Comparison of ENCODE assay signal across 8 cellular contexts in the genomic region with DNA sequence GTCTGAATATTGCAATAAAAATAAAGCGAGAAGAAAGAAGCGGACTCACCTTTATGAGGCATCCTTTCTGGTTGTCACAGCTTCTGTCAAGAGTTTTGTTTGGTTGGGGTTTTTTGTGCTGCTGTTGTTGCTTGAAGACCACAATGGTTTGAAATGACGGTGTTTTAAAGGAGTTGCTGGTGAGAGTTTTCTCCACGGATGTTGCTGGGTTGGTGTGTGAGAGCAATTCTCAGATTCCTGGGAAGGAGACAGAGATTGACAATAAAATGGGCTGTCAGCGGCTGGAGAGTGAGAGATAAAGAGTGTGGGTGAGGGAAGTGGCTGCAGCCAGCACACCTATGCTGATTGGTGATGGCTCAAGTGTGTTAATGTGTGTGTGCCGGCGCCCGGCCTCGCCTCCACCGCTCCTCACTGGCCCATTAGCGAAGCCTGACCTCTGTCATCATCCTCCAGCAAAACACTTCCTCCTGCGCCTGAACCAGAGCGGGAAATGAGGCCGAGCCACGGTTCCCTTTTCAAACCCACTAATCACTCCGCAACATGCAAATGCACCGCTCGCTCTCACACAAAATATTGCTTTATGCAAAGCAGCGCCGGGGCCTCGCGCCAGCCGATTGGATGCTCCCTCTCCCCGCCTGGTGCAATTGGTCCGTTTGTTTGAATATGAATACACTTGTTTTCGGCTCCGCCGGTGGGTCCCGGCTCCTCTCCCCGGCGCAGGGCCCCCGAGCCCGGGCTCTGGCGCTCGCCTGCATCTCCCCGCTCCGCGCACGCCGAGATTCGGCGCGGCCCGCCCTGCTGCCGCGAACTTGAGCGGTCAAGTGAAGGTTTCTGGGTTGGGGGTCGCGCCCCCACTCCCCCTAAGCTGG. TPM values are rescaled to one million over a fixed set of nuclear protein-coding genes. Genes with fewer than 3 reads are reported as not detected.
DNase-seq lines count a peak whose midpoint lies in the region; ATAC-seq and TF ChIP-seq lines count a peak whose summit lies in the region.

TSS of gene PAX6 (minus strand) at position 544 of the 869 bp plus-strand sequence. CDS start 4,911 bp downstream, outside the sequence.

- H3K4me3 ChIP-seq in BE2C (ENCODE audit: low read depth, low read length) (peak within 1 kb of the TSS; percentile 43), foreskin fibroblast (ENCODE audit: low read depth in 1 of 2, low read length in 2 of 2) (peak within 1 kb of the TSS; percentile 33), neural cell (ENCODE audit: low read length) (peak within 1 kb of the TSS; percentile 97), OCI-LY7 (ENCODE audit: low read depth, low read length, poor library complexity, severe bottlenecking) (no peak within 1 kb of the TSS)

- H3K27me3 ChIP-seq in BE2C (peaks cover 98% of the 10 kb centered on the region), neural cell (ENCODE audit: insufficient read depth, low read depth, low read length) (peaks cover 70% of the 10 kb centered on the region)

- POLR2A ChIA-PET in OCI-LY7 (lab: Charles Lee), result no interaction called here

- H3K4me1 Mint-ChIP-seq in activated T-cell treated with anti-CD3 and anti-CD28 coated beads, Interleukin-2, amount 50 U/mL, for 24 hours (ENCODE audit: low read depth), result peaks cover 55% of the 10 kb centered on the region

- no peaks in the 10 kb centered on the region for H4K20me1 ChIP-seq in neural cell (ENCODE audit: insufficient read depth)
- no peaks in the 10 kb centered on the region for H4K20me1 ChIP-seq in OCI-LY7 (ENCODE audit: insufficient read depth, low read length)

- H3K9me3 ChIP-seq in BE2C (no peaks in the 10 kb centered on the region), neural cell (ENCODE audit: low read length) (no peaks in the 10 kb centered on the region), OCI-LY7 (ENCODE audit: low read length) (no peaks in the 10 kb centered on the region)

- H3K36me3 Mint-ChIP-seq in activated T-cell treated with anti-CD3 and anti-CD28 coated beads, Interleukin-2, amount 50 U/mL, for 24 hours (ENCODE audit: low read depth), result no peaks in the 10 kb centered on the region

- H3K79me2 ChIP-seq in neural cell (replicated peaks; ENCODE audit: insufficient read depth, low read length), result peaks cover 39% of the 10 kb centered on the region
- H3K79me2 ChIP-seq in OCI-LY7 (ENCODE audit: insufficient read depth, low read depth, low read length), result no peaks in the 10 kb centered on the region

- H3K9me3 Mint-ChIP-seq in activated T-cell treated with anti-CD3 and anti-CD28 coated beads, Interleukin-2, amount 50 U/mL, for 24 hours, result no peaks in the 10 kb centered on the region

- no peaks in the 10 kb centered on the region for H3K4me1 ChIP-seq in BE2C
- no peaks in the 10 kb centered on the region for H3K4me1 ChIP-seq in OCI-LY7 (ENCODE audit: insufficient read depth, low read length, poor library complexity, severe bottlenecking)

- H3K9ac ChIP-seq in neural cell (ENCODE audit: low read length), result peak within 1 kb of the TSS; percentile 77

- intact Hi-C loops in OCI-LY7 (cut with micrococcal nuclease; ENCODE audit: unreplicated experiment), result no loop called here

- CTCF ChIA-PET in OCI-LY7 (lab: Charles Lee; ENCODE audit: unreplicated experiment), result no interaction called here

- peak within 1 kb of the TSS; percentile 72 for H3K4me2 ChIP-seq in neural cell (ENCODE audit: low read length)
- H3K4me2 ChIP-seq in OCI-LY7 (ENCODE audit: low read length), result no peak within 1 kb of the TSS

- H3K36me3 ChIP-seq in BE2C, result no peaks in the 10 kb centered on the region
- no peaks in the 10 kb centered on the region for H3K36me3 ChIP-seq in neural cell (ENCODE audit: insufficient read depth, low read length)
- no peaks in the 10 kb centered on the region for H3K36me3 ChIP-seq in OCI-LY7 (ENCODE audit: insufficient read depth, low read length)

- H3K9me2 ChIP-seq in neural cell (ENCODE audit: insufficient read depth, low read length) (no peaks in the 10 kb centered on the region), OCI-LY7 (ENCODE audit: insufficient read depth, low read length) (no peaks in the 10 kb centered on the region)

- TF ChIP-seq CTCF in BE2C (IDR thresholded peaks at IDR 0.05; ENCODE audit: low read depth, low read length), result no peak
- TF ChIP-seq CTCF in foreskin fibroblast (IDR thresholded peaks at IDR 0.05; ENCODE audit: low read depth, low read length), result no peak
- no peak for TF ChIP-seq CTCF in neural cell (IDR thresholded peaks at IDR 0.05; ENCODE audit: poor library complexity, severe bottlenecking)
- no peak for TF ChIP-seq CTCF in OCI-LY7 (conservative IDR thresholded peaks at IDR 0.05; ENCODE audit: low read length)

- H3F3A ChIP-seq in neural cell (ENCODE audit: insufficient read depth, low read length, poor library complexity, severe bottlenecking), result peaks cover 12% of the 10 kb centered on the region

- peak; percentile 80 for TF ChIP-seq EP300 in neural cell (conservative IDR thresholded peaks at IDR 0.05; ENCODE audit: poor library complexity, severe bottlenecking)

- peak; percentile 44 for TF ChIP-seq RAD21 in neural cell (conservative IDR thresholded peaks at IDR 0.05)

- peaks cover 88% of the 10 kb centered on the region for H3K27me3 Mint-ChIP-seq in activated T-cell treated with anti-CD3 and anti-CD28 coated beads, Interleukin-2, amount 50 U/mL, for 24 hours

- peak within 1 kb of the TSS; percentile 73 for H3K27ac ChIP-seq in neural cell (ENCODE audit: low read length)
- H3K27ac ChIP-seq in OCI-LY7 (ENCODE audit: low read depth, low read length, poor library complexity, severe bottlenecking), result no peak within 1 kb of the TSS

- H2AFZ ChIP-seq in neural cell (ENCODE audit: low read depth, low read length), result no peak within 1 kb of the TSS
- no peak within 1 kb of the TSS for H2AFZ ChIP-seq in OCI-LY7 (ENCODE audit: low read length)

- no TSS peak for BruUV-seq in OCI-LY7 (replicated peaks; lab: Mats Ljungman, UMichigan)

- H3K27ac Mint-ChIP-seq in activated T-cell treated with anti-CD3 and anti-CD28 coated beads, Interleukin-2, amount 50 U/mL, for 24 hours, result peak within 1 kb of the TSS; percentile 16

- peak within 1 kb of the TSS; percentile 61 for H3K4me3 Mint-ChIP-seq in activated T-cell treated with anti-CD3 and anti-CD28 coated beads, Interleukin-2, amount 50 U/mL, for 24 hours

- ATAC-seq in GM18867 (IDR thresholded peaks at IDR 0.05; ENCODE audit: unreplicated experiment) (peak; percentile 67), HG03066 (IDR thresholded peaks at IDR 0.05; ENCODE audit: low read depth, unreplicated experiment) (peak; percentile 50)

- DNase-seq in BE2C (peak; percentile 76), NCI-H2196 (lab: John Stamatoyannopoulos, UW; ENCODE audit: unreplicated experiment) (peak; percentile 94), foreskin fibroblast (no peak), OCI-LY7 (ENCODE audit: low spot score) (no peak)
- peak; percentile 62 for DNase-seq in activated T-cell treated with anti-CD3 and anti-CD28 coated beads, Interleukin-2, amount 50 U/mL, for 24 hours

TF ChIP-seq in neural cell, 6 proteins besides CTCF, POLR2A, EP300 and RAD21:
- TF ChIP-seq TAF1 (IDR thresholded peaks at IDR 0.05; ENCODE audit: low read depth), result no peak
- TF ChIP-seq POLR2AphosphoS5 (IDR thresholded peaks at IDR 0.05), result peak; percentile 57
- TF ChIP-seq SMC3 (conservative IDR thresholded peaks at IDR 0.05; ENCODE audit: poor library complexity), result peak; percentile 51
- TF ChIP-seq EZH2 (IDR thresholded peaks at IDR 0.05; ENCODE audit: borderline replicate concordance, insufficient read depth, low read length, poor library complexity, severe bottlenecking), result no peak
- TF ChIP-seq MXI1 (conservative IDR thresholded peaks at IDR 0.05; ENCODE audit: poor library complexity, severe bottlenecking), result peak; percentile 45
- TF ChIP-seq, protein P1, sequence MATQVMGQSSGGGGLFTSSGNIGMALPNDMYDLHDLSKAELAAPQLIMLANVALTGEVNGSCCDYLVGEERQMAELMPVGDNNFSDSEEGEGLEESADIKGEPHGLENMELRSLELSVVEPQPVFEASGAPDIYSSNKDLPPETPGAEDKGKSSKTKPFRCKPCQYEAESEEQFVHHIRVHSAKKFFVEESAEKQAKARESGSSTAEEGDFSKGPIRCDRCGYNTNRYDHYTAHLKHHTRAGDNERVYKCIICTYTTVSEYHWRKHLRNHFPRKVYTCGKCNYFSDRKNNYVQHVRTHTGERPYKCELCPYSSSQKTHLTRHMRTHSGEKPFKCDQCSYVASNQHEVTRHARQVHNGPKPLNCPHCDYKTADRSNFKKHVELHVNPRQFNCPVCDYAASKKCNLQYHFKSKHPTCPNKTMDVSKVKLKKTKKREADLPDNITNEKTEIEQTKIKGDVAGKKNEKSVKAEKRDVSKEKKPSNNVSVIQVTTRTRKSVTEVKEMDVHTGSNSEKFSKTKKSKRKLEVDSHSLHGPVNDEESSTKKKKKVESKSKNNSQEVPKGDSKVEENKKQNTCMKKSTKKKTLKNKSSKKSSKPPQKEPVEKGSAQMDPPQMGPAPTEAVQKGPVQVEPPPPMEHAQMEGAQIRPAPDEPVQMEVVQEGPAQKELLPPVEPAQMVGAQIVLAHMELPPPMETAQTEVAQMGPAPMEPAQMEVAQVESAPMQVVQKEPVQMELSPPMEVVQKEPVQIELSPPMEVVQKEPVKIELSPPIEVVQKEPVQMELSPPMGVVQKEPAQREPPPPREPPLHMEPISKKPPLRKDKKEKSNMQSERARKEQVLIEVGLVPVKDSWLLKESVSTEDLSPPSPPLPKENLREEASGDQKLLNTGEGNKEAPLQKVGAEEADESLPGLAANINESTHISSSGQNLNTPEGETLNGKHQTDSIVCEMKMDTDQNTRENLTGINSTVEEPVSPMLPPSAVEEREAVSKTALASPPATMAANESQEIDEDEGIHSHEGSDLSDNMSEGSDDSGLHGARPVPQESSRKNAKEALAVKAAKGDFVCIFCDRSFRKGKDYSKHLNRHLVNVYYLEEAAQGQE (IDR thresholded peaks at IDR 0.05; ENCODE audit: borderline replicate concordance), result peak; percentile 80

RNA-seq across cellular contexts. Expression of gene PAX6, which starts in this region (rescaled TPM):
- polyA plus RNA-seq in BE2C (2012; ENCODE audit: insufficient read depth, insufficient read length, low read depth), result not detected
- polyA plus RNA-seq in neural cell, result 72.6 and 74.7 TPM in 2 replicates
- polyA minus RNA-seq in neural cell, result 65.7 and 69.8 TPM in 2 replicates
- total RNA-seq in OCI-LY7 (2014; rRNA removed; shearing (Covaris generic)), result not detected in 2 replicates
- not detected in 2 replicates for total RNA-seq in OCI-LY7 (2022)

Comparison
In these comparisons a context has a peak if more than half of its experiments do, and no peak if none do; other contexts are left out.
1. DNase-seq: peak in BE2C (single experiment), NCI-H2196 (single experiment) and activated T-cell treated with anti-CD3 and anti-CD28 coated beads, Interleukin-2, amount 50 U/mL, for 24 hours (single experiment); none in foreskin fibroblast (0 of 2) and OCI-LY7 (single experiment).